Comparison of ENCODE assay signal across 9 cellular contexts in genomic region chr19:7831452-7831851, GRCh38. TPM values are rescaled to one million over a fixed set of nuclear protein-coding genes. Genes with fewer than 3 reads are reported as not detected.
DNase-seq lines count a peak whose midpoint lies in the region; ATAC-seq, FAIRE-seq and TF ChIP-seq lines count a peak whose summit lies in the region.
"Had no signal": no experiment of that assay in that cellular context is flagged by ENCODE, and none has a peak within 500 bp of the region (broad histone marks: within the 10 kb centered on the region; RNA-seq: fewer than 3 reads in every experiment).

No MANE protein-coding gene starts in this region.

- H3K9me3 Mint-ChIP-seq in activated CD8-positive, alpha-beta T cell treated with anti-CD3 and anti-CD28 coated beads, Interleukin-2, amount 10 ng/mL, durations not matched to agents 7 days and 5 days (ENCODE audit: insufficient read depth), result no peaks in the 10 kb centered on the region

- FAIRE-seq in A549 (lab: Jason Lieb, UNC), result no peak
- FAIRE-seq: GM19239 had no signal

- peak; percentile 62 to 73 for DNase-seq in A549 (ENCODE audit: low read depth in 1 of 2, low spot score in 1 of 2)
- DNase-seq in activated CD8-positive, alpha-beta T cell treated with anti-CD3 and anti-CD28 coated beads, Interleukin-2, amount 10 ng/mL, durations not matched to agents 7 days and 5 days, result no peak
- peak; percentile 83 for DNase-seq in iPS-NIHi7 (ENCODE audit: extremely low spot score)
- no peak for DNase-seq in prostate gland (ENCODE audit: low spot score)
- no peak for DNase-seq in DMS79 treated with DMSO at 0.1 percent for 48 hours (lab: John Stamatoyannopoulos, UW)

- H3K27ac ChIP-seq in A549, result no peak overlapping the region
- no peak overlapping the region for H3K27ac ChIP-seq in prostate gland

- no peak for TF ChIP-seq EP300 in A549 (IDR thresholded peaks at IDR 0.05)

- peak in 1 of 2 experiments; percentile 12; a peak in 3 of 6 replicates for ATAC-seq in A549
- no peak for ATAC-seq in activated CD8-positive, alpha-beta T cell treated with anti-CD3 and anti-CD28 coated beads, Interleukin-2, amount 10 ng/mL, durations not matched to agents 7 days and 5 days
- ATAC-seq in HG03439 (IDR thresholded peaks at IDR 0.05; ENCODE audit: unreplicated experiment), result no peak
- no peak for ATAC-seq in HG02571 (IDR thresholded peaks at IDR 0.05; ENCODE audit: unreplicated experiment)

- WGBS in A549 (ENCODE audit: missing lambda C conversion rate), result 38% methylated on average over 6 of the region's 10 CpGs
- WGBS in prostate gland, result 52% methylated on average over 10 of the region's 10 CpGs

- H3K36me3 Mint-ChIP-seq in activated CD8-positive, alpha-beta T cell treated with anti-CD3 and anti-CD28 coated beads, Interleukin-2, amount 10 ng/mL, durations not matched to agents 7 days and 5 days (ENCODE audit: low read depth), result no peaks in the 10 kb centered on the region

- H3K27me3 Mint-ChIP-seq in activated CD8-positive, alpha-beta T cell treated with anti-CD3 and anti-CD28 coated beads, Interleukin-2, amount 10 ng/mL, durations not matched to agents 7 days and 5 days (ENCODE audit: low read depth), result peaks cover 2% of the 10 kb centered on the region

- no peak overlapping the region for H3K4me2 ChIP-seq in A549

- H3K4me3 ChIP-seq in A549, result no peak overlapping the region
- no peak overlapping the region for H3K4me3 ChIP-seq in GM12875 (ENCODE audit: low read depth, low read length)
- no peak overlapping the region for H3K4me3 ChIP-seq in prostate gland

- peak in 1 of 2 experiments; percentile 36; a peak in 2 of 5 replicates for TF ChIP-seq RAD21 in A549 (conservative IDR thresholded peaks at IDR 0.05 in 1 of 2, IDR thresholded peaks at IDR 0.05 in 1 of 2)

- H3K36me3 ChIP-seq in prostate gland, result no peaks in the 10 kb centered on the region

- peak overlapping the region; percentile 75 for H3K4me3 Mint-ChIP-seq in activated CD8-positive, alpha-beta T cell treated with anti-CD3 and anti-CD28 coated beads, Interleukin-2, amount 10 ng/mL, durations not matched to agents 7 days and 5 days

- TF ChIP-seq CTCF in A549 (IDR thresholded peaks at IDR 0.05), result peak; percentile 13; the same call in 1 of the 3 replicates
- TF ChIP-seq CTCF in GM12875 (IDR thresholded peaks at IDR 0.05; ENCODE audit: borderline replicate concordance, insufficient read depth, low read depth, low read length), result peak; percentile 47; the same call in 1 of the 2 replicates
- peak in 1 of 4 experiments; percentile 22 for TF ChIP-seq CTCF in prostate gland (IDR thresholded peaks at IDR 0.05)

- TF ChIP-seq POLR2A in A549 (IDR thresholded peaks at IDR 0.05; ENCODE audit: low read length) (no peak), prostate gland (IDR thresholded peaks at IDR 0.05) (no peak)

- CTCF ChIA-PET in A549 (lab: Yijun Ruan, JAX), result interaction anchor here (0.6 to 3.3 kb wide), 9 partner anchors 13 to 281 kb away, joined by 3 to 20 read pairs (median 5); no protein-coding TSS in a partner anchor
- CTCF ChIA-PET in activated CD8-positive, alpha-beta T cell treated with anti-CD3 and anti-CD28 coated beads, Interleukin-2, amount 10 ng/mL, durations not matched to agents 7 days and 5 days (lab: Charles Lee), result interaction anchor here (1.3 kb wide), 1 partner anchor 38 kb away, joined by 6 read pairs; no protein-coding TSS in a partner anchor

- intact Hi-C loops in prostate gland (cut with DNase I), result loop anchor here (5.0 kb wide), 1 partner anchor 71 kb away; the partner anchor contains the start of gene MAP2K7

- H3K4me1 Mint-ChIP-seq in activated CD8-positive, alpha-beta T cell treated with anti-CD3 and anti-CD28 coated beads, Interleukin-2, amount 10 ng/mL, durations not matched to agents 7 days and 5 days (ENCODE audit: low read depth), result peaks cover 17% of the 10 kb centered on the region

- peaks cover 10% of the 10 kb centered on the region; the same call in 1 of the 3 replicates for H3K4me1 ChIP-seq in A549
- H3K4me1 ChIP-seq in prostate gland (replicated peaks), result peaks cover 5% of the 10 kb centered on the region

- H3K27me3 ChIP-seq in prostate gland (replicated peaks; ENCODE audit: insufficient read depth), result no peaks in the 10 kb centered on the region

- H3K27ac Mint-ChIP-seq in activated CD8-positive, alpha-beta T cell treated with anti-CD3 and anti-CD28 coated beads, Interleukin-2, amount 10 ng/mL, durations not matched to agents 7 days and 5 days, result no peak overlapping the region

- POLR2A ChIA-PET in A549 (lab: Yijun Ruan, JAX), result no interaction called here
- POLR2A ChIA-PET in activated CD8-positive, alpha-beta T cell treated with anti-CD3 and anti-CD28 coated beads, Interleukin-2, amount 10 ng/mL, durations not matched to agents 7 days and 5 days (lab: Charles Lee), result interaction anchor here (0.6 kb wide), 1 partner anchor 253 kb away, joined by 3 read pairs; no protein-coding TSS in a partner anchor

- no peaks in the 10 kb centered on the region for H3K9me3 ChIP-seq in A549
- no peaks in the 10 kb centered on the region for H3K9me3 ChIP-seq in prostate gland

TF ChIP-seq in A549, 52 proteins besides CTCF, POLR2A, EP300 and RAD21:
- TF ChIP-seq SMC3 (IDR thresholded peaks at IDR 0.05), result no peak
- no peak for TF ChIP-seq FOSL2 (IDR thresholded peaks at IDR 0.05)
- no peak for TF ChIP-seq FOSL2 (CRISPR knock-in tag; IDR thresholded peaks at IDR 0.05)
- TF ChIP-seq, protein P1, sequence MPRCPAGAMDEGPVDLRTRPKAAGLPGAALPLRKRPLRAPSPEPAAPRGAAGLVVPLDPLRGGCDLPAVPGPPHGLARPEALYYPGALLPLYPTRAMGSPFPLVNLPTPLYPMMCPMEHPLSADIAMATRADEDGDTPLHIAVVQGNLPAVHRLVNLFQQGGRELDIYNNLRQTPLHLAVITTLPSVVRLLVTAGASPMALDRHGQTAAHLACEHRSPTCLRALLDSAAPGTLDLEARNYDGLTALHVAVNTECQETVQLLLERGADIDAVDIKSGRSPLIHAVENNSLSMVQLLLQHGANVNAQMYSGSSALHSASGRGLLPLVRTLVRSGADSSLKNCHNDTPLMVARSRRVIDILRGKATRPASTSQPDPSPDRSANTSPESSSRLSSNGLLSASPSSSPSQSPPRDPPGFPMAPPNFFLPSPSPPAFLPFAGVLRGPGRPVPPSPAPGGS (IDR thresholded peaks at IDR 0.05), result no peak

RNA-seq across cellular contexts. Expression of gene EVI5L, which starts 1.4 kb away (rescaled TPM):
- polyA plus RNA-seq in A549 (2011; rRNA removed) (1.1 and 1.2 TPM in 2 replicates), A549 (2017; fragmentation: RNase III; extraction: RNeasy Plus Mini Kit Qiagen cat#74134 plus additional on column Dnase treatment) (1.2 to 2.3 TPM (median 1.8 TPM) in 3 replicates)
- polyA plus RNA-seq in A549 (2012; cell fraction: cytosol; rRNA removed), result 1.5 and 2.1 TPM in 2 replicates
- polyA plus RNA-seq in A549 (2012; cell fraction: nucleus; rRNA removed), result 2.5 and 2.6 TPM in 2 replicates
- polyA minus RNA-seq in A549 (2011; rRNA and poly(A)+ RNA removed), result 0.83 and 3.3 TPM in 2 replicates
- total RNA-seq in activated CD8-positive, alpha-beta T cell treated with anti-CD3 and anti-CD28 coated beads, Interleukin-2, amount 10 ng/mL, durations not matched to agents 7 days and 5 days, result 1 to 10 TPM; 8.0 to 9.3 TPM
- total RNA-seq in prostate gland, result 10 to 100 TPM; 24.0 to 25.7 TPM

RNA-seq across cellular contexts. Expression of gene PRR36, which starts 42.7 kb away (rescaled TPM):
- 0.04 and 0.05 TPM in 2 replicates for polyA plus RNA-seq in A549 (2011; rRNA removed)
- polyA plus RNA-seq in A549 (2012; cell fraction: cytosol; rRNA removed), result 0.12 and 0.21 TPM in 2 replicates
- polyA plus RNA-seq in A549 (2012; cell fraction: nucleus; rRNA removed), result 0.37 and 0.41 TPM in 2 replicates
- 0.22 to 0.35 TPM (median 0.30 TPM) in 3 replicates for polyA plus RNA-seq in A549 (2017; fragmentation: RNase III; extraction: RNeasy Plus Mini Kit Qiagen cat#74134 plus additional on column Dnase treatment)
- 0.12 TPM in 1 of 2 replicates, not detected in the other for polyA minus RNA-seq in A549 (2011; rRNA and poly(A)+ RNA removed)
- under 1 TPM; 0.08 to 0.10 TPM for total RNA-seq in activated CD8-positive, alpha-beta T cell treated with anti-CD3 and anti-CD28 coated beads, Interleukin-2, amount 10 ng/mL, durations not matched to agents 7 days and 5 days
- 1 to 10 TPM; 2.2 to 4.2 TPM for total RNA-seq in prostate gland

RNA-seq across cellular contexts. Expression of gene LRRC8E, which starts 56.9 kb away (rescaled TPM):
- polyA plus RNA-seq in A549 (2011; rRNA removed), result 4.0 and 5.3 TPM in 2 replicates
- 2.4 and 4.0 TPM in 2 replicates for polyA plus RNA-seq in A549 (2012; cell fraction: cytosol; rRNA removed)
- polyA plus RNA-seq in A549 (2012; cell fraction: nucleus; rRNA removed), result 6.3 and 7.2 TPM in 2 replicates
- polyA plus RNA-seq in A549 (2017; fragmentation: RNase III; extraction: RNeasy Plus Mini Kit Qiagen cat#74134 plus additional on column Dnase treatment), result 3.7 to 4.8 TPM (median 4.4 TPM) in 3 replicates
- 3.5 and 6.8 TPM in 2 replicates for polyA minus RNA-seq in A549 (2011; rRNA and poly(A)+ RNA removed)
- not detected for total RNA-seq in activated CD8-positive, alpha-beta T cell treated with anti-CD3 and anti-CD28 coated beads, Interleukin-2, amount 10 ng/mL, durations not matched to agents 7 days and 5 days
- total RNA-seq in prostate gland, result 10 to 100 TPM in 1 of 2 donors, 1 to 10 TPM in 1; 4.8 to 11.7 TPM

Comparison
In these comparisons a context has a peak if more than half of its experiments do, and no peak if none do; other contexts are left out.
1. DNase-seq: peak in A549 (2 of 2) and iPS-NIHi7 (single experiment); none in activated CD8-positive, alpha-beta T cell treated with anti-CD3 and anti-CD28 coated beads, Interleukin-2, amount 10 ng/mL, durations not matched to agents 7 days and 5 days (single experiment), prostate gland (single experiment) and DMS79 treated with DMSO at 0.1 percent for 48 hours (single experiment).
2. RNA of gene LRRC8E, which starts 56.9 kb away (total RNA-seq): 4.8 to 11.7 TPM in prostate gland; not detected in activated CD8-positive, alpha-beta T cell treated with anti-CD3 and anti-CD28 coated beads, Interleukin-2, amount 10 ng/mL, durations not matched to agents 7 days and 5 days; every median in the first group is over 4 times any median in the second.